30 cellular contexts compared by ENCODE assay signal in genomic region chr4:148986951-148987350, GRCh38.
DNase-seq lines count a peak whose midpoint lies in the region; ATAC-seq, FAIRE-seq and TF ChIP-seq lines count a peak whose summit lies in the region.
"Had no signal": no experiment of that assay in that cellular context is flagged by ENCODE, and none has a peak within 500 bp of the region (broad histone marks: within the 10 kb centered on the region; RNA-seq: fewer than 3 reads in every experiment).

No MANE protein-coding gene starts in this region.

- DNase-seq in kidney (no peak), stomach (no peak), NCI-H69 (lab: John Stamatoyannopoulos, UW) (no peak), hippocampal formation (lab: John Stamatoyannopoulos, UW) (no peak)
- DNase-seq: activated CD4-positive, alpha-beta T cell treated with anti-CD3 and anti-CD28 coated beads for 48 hours; activated CD8-positive, alpha-beta memory T cell treated with anti-CD3 and anti-CD28 coated beads for 24 hours; activated naive CD8-positive, alpha-beta T cell treated with anti-CD3 and anti-CD28 coated beads, Interleukin-2, amount 50 U/mL, for 24 hours; cerebellar nuclear complex; COR-L47; DND-41; foreskin melanocyte; HCEC 1CT; KBM-7; mesendoderm; naive B cell; NCI-H1436; NCI-H2081 treated with DMSO at 0.1 percent for 48 hours; NCI-H226; NCI-H82; psoas muscle; stimulated activated naive CD8-positive, alpha-beta T cell treated with anti-CD3 and anti-CD28 coated beads, Interleukin-15, amount 100 ng/mL, for 72 hours; T-helper 2 cell had no signal

- no peak overlapping the region for H3K9ac ChIP-seq in OCI-LY1 (ENCODE audit: low read length)
- no peak overlapping the region for H3K9ac ChIP-seq in kidney (ENCODE audit: low read length in 2 of 2)
- H3K9ac ChIP-seq: BLaER1 treated with 17β-estradiol and CSF1 and Interleukin-3, amounts not matched to agents 10 nM and 100 nM had no signal

- no peaks in the 10 kb centered on the region for H3K36me3 ChIP-seq in OCI-LY1 (ENCODE audit: insufficient read depth, low read length)
- no peaks in the 10 kb centered on the region for H3K36me3 ChIP-seq in kidney (ENCODE audit: control insufficient read depth in 1 of 2, insufficient read depth in 2 of 2, low read length in 2 of 2)
- no peaks in the 10 kb centered on the region for H3K36me3 ChIP-seq in stomach
- H3K36me3 ChIP-seq: BLaER1 treated with 17β-estradiol and CSF1 and Interleukin-3, amounts not matched to agents 10 nM and 100 nM; neutrophil; tibial nerve had no signal

- H3F3A ChIP-seq in OCI-LY1 (ENCODE audit: insufficient read depth, low read length): no peaks in the 10 kb centered on the region

- no peaks in the 10 kb centered on the region for H3K9me2 ChIP-seq in OCI-LY1 (ENCODE audit: low read depth, low read length)

- no peaks in the 10 kb centered on the region for H3K79me2 ChIP-seq in OCI-LY1 (ENCODE audit: insufficient read depth, low read length)

- TF ChIP-seq CTCF in OCI-LY1 (IDR thresholded peaks at IDR 0.05; ENCODE audit: low read length): no peak
- TF ChIP-seq CTCF in kidney (IDR thresholded peaks at IDR 0.05; ENCODE audit: borderline replicate concordance, extremely low read depth, insufficient read depth): no peak
- TF ChIP-seq CTCF in stomach (IDR thresholded peaks at IDR 0.05): no peak

- no peaks in the 10 kb centered on the region for H4K20me1 ChIP-seq in OCI-LY1 (ENCODE audit: insufficient read depth, low read length)
- H4K20me1 ChIP-seq: BLaER1 treated with 17β-estradiol and CSF1 and Interleukin-3, amounts not matched to agents 10 nM and 100 nM had no signal

- H3K4me3 ChIP-seq in OCI-LY1 (ENCODE audit: low read depth, low read length, poor library complexity, severe bottlenecking): no peak overlapping the region
- H3K4me3 ChIP-seq in kidney (ENCODE audit: low read length in 2 of 2): no peak overlapping the region
- H3K4me3 ChIP-seq in stomach: no peak overlapping the region
- H3K4me3 ChIP-seq: BLaER1 treated with 17β-estradiol and CSF1 and Interleukin-3, amounts not matched to agents 10 nM and 100 nM; psoas muscle; tibial nerve had no signal

- 0 to 67% (median 15%) methylated on average over 1 of the region's 1 CpG for WGBS in stomach, 5 donors

- H3K9me3 ChIP-seq in OCI-LY1 (ENCODE audit: low read length) (no peaks in the 10 kb centered on the region), kidney (ENCODE audit: control insufficient read depth in 1 of 2, low read length in 2 of 2) (no peaks in the 10 kb centered on the region), stomach (no peaks in the 10 kb centered on the region)
- H3K9me3 ChIP-seq: neutrophil, psoas muscle, tibial nerve had no signal

- H3K4me2 ChIP-seq in OCI-LY1 (ENCODE audit: low read length): no peak overlapping the region
- H3K4me2 ChIP-seq: BLaER1 treated with 17β-estradiol and CSF1 and Interleukin-3, amounts not matched to agents 10 nM and 100 nM had no signal

- H3K4me1 ChIP-seq in OCI-LY1 (ENCODE audit: insufficient read depth, low read length, severe bottlenecking): peaks cover 67% of the 10 kb centered on the region
- H3K4me1 ChIP-seq in kidney (ENCODE audit: control insufficient read depth in 1 of 2, insufficient read depth in 1 of 2, low read depth in 1 of 2, low read length in 2 of 2): no peaks in the 10 kb centered on the region
- peaks cover 0 to 7% (median 3%) of the 10 kb centered on the region in 4 donors for H3K4me1 ChIP-seq in stomach
- H3K4me1 ChIP-seq: psoas muscle, tibial nerve had no signal

- peak; percentile 76 for FAIRE-seq in colon (lab: Jason Lieb, UNC)
- peak; percentile 68 for FAIRE-seq in kidney (lab: Jason Lieb, UNC)

- no peak for TF ChIP-seq POLR2A in stomach (IDR thresholded peaks at IDR 0.05)

- intact Hi-C loops in kidney (cut with DNase I): no loop called here
- intact Hi-C loops in stomach (cut with DNase I; ENCODE audit: low total_unique reads): no loop called here

- ATAC-seq in HG03378 (IDR thresholded peaks at IDR 0.05; ENCODE audit: unreplicated experiment): no peak
- ATAC-seq: activated naive CD8-positive, alpha-beta T cell treated with anti-CD3 and anti-CD28 coated beads, Interleukin-2, amount 50 U/mL, for 24 hours; left lobe of liver; psoas muscle; SK-N-SH treated with all-trans-retinoic acid at 6 μM for 48 hours; stimulated activated naive CD8-positive, alpha-beta T cell treated with anti-CD3 and anti-CD28 coated beads, Interleukin-15, amount 100 ng/mL, for 72 hours had no signal

- H3K27me3 ChIP-seq in OCI-LY1 (ENCODE audit: insufficient read depth, low read length) (no peaks in the 10 kb centered on the region), stomach (no peaks in the 10 kb centered on the region)
- H3K27me3 ChIP-seq: BLaER1 treated with 17β-estradiol and CSF1 and Interleukin-3, amounts not matched to agents 10 nM and 100 nM; neutrophil; tibial nerve had no signal

- H2AFZ ChIP-seq in OCI-LY1 (ENCODE audit: low read length): no peak overlapping the region

- H3K27ac ChIP-seq in OCI-LY1 (ENCODE audit: low read depth, low read length, poor library complexity, severe bottlenecking) (peak overlapping the region; percentile 4), kidney (ENCODE audit: low read depth in 2 of 2, low read length in 2 of 2) (peak overlapping the region in 1 of 2 donors; percentile 49), stomach (peak overlapping the region in 3 of 5 donors; percentile 18 to 61 (median 36))
- H3K27ac ChIP-seq: BLaER1 treated with 17β-estradiol and CSF1 and Interleukin-3, amounts not matched to agents 10 nM and 100 nM; neutrophil; psoas muscle; tibial nerve had no signal

- TF ChIP-seq EP300 in stomach (IDR thresholded peaks at IDR 0.05): no peak
